In genomic region chr6:26284537-26285142, GRCh38 we compare ENCODE assay signal across 8 cellular contexts.
A peak's percentile ranks its signal among the peaks of the same experiment; 100 is the strongest.
DNase-seq lines count a peak whose midpoint lies in the region; ATAC-seq, FAIRE-seq and TF ChIP-seq lines count a peak whose summit lies in the region.

No MANE protein-coding gene starts in this region.

- H3K27me3 ChIP-seq in BLaER1 (no peaks in the 10 kb centered on the region), SU-DHL-6 (ENCODE audit: low read length) (no peaks in the 10 kb centered on the region), GM12878 (replicated peaks in 1 of 2; ENCODE audit: control insufficient read depth in 2 of 2, insufficient read depth in 2 of 2, low read length in 1 of 2) (no peaks in the 10 kb centered on the region), iPS-20b (ENCODE audit: insufficient read depth, low read length) (no peaks in the 10 kb centered on the region), skeletal muscle tissue (ENCODE audit: control insufficient read depth in 3 of 3, insufficient read depth in 3 of 3, low read length in 3 of 3) (no peaks in the 10 kb centered on the region)

- intact Hi-C loops in GM12878 (cut with micrococcal nuclease; ENCODE audit: unreplicated experiment), result loop anchor here (1.0 to 2.0 kb wide), 3 partner anchors 12 to 68 kb away; a partner anchor contains a TSS

- RAD21 ChIA-PET in GM12878 (lab: Charles Lee; ENCODE audit: unreplicated experiment), result interaction anchor here (0.8 to 3.5 kb wide), 12 partner anchors 12 to 284 kb away, joined by 3 to 43 read pairs (median 6); a partner anchor contains a TSS

- peaks cover 49% of the 10 kb centered on the region for H3F3A ChIP-seq in SU-DHL-6 (ENCODE audit: insufficient read depth)

- H3K4me3 ChIP-seq in BLaER1 (peak overlapping the region; percentile 72), SU-DHL-6 (ENCODE audit: insufficient read depth, low read length, poor library complexity, severe bottlenecking) (peak overlapping the region; percentile 58), GM12878 (peak overlapping the region; percentile 75), iPS-20b (ENCODE audit: low read length) (peak overlapping the region; percentile 92), skeletal muscle tissue (ENCODE audit: low read length in 3 of 3) (peak overlapping the region; percentile 98 to 99 (median 99))

- no peaks in the 10 kb centered on the region for H3K9me2 ChIP-seq in SU-DHL-6 (replicated peaks; ENCODE audit: insufficient read depth, low read length)

- in situ Hi-C loops in GM12878 (cut with MboI), result no loop called here

- CTCF ChIA-PET in GM12878 (lab: Yijun Ruan, JAX), result interaction anchor here (0.6 to 2.8 kb wide), 5 partner anchors 12 to 38 kb away, joined by 3 to 14 read pairs (median 5); a partner anchor contains a TSS

- TF ChIP-seq EP300 in GM12878 (IDR thresholded peaks at IDR 0.05; ENCODE audit: borderline replicate concordance in 1 of 2, control insufficient read depth in 1 of 2, low read depth in 2 of 2, low read length in 2 of 2), result no peak

- 2% methylated on average over 23 of the region's 23 CpGs for WGBS in GM12878 (ENCODE audit: insufficient coverage, insufficient replicate concordance, low lambda C conversion rate, missing lambda C conversion rate)

- no peak for TF ChIP-seq RAD21 in GM12878 (IDR thresholded peaks at IDR 0.05; ENCODE audit: insufficient read depth, low read depth, low read length)

- peaks cover 11% of the 10 kb centered on the region for H3K36me3 ChIP-seq in BLaER1
- H3K36me3 ChIP-seq in SU-DHL-6 (ENCODE audit: low read length), result peaks cover 18% of the 10 kb centered on the region
- no peaks in the 10 kb centered on the region for H3K36me3 ChIP-seq in GM12878 (ENCODE audit: control insufficient read depth in 2 of 2, insufficient read depth in 2 of 2, low read length in 1 of 2)
- no peaks in the 10 kb centered on the region for H3K36me3 ChIP-seq in iPS-20b (ENCODE audit: insufficient read depth, low read depth, low read length)
- H3K36me3 ChIP-seq in skeletal muscle tissue (ENCODE audit: control insufficient read depth in 3 of 3, insufficient read depth in 3 of 3, low read length in 3 of 3), result peaks cover 0 to 7% (median 6%) of the 10 kb centered on the region in 3 donors

- peak; percentile 0; the same call in 1 of the 2 replicates for TF ChIP-seq POLR2A in GM12878 (IDR thresholded peaks at IDR 0.05; ENCODE audit: low read depth, low read length)

- peak overlapping the region; percentile 22 for H2AFZ ChIP-seq in SU-DHL-6 (ENCODE audit: low read depth, low read length, severe bottlenecking)
- peak overlapping the region; percentile 19 for H2AFZ ChIP-seq in GM12878 (ENCODE audit: control insufficient read depth, low read depth, low read length)

- POLR2A ChIA-PET in GM12878 (lab: Charles Lee), result interaction anchor here (0.7 to 5.0 kb wide), 13 partner anchors 9 to 862 kb away, joined by 3 to 74 read pairs (median 4); a partner anchor contains a TSS

- H3K79me2 ChIP-seq in SU-DHL-6 (ENCODE audit: insufficient read depth, low read length), result no peaks in the 10 kb centered on the region
- H3K79me2 ChIP-seq in GM12878 (ENCODE audit: control insufficient read depth, insufficient read depth, low read length), result peaks cover 22% of the 10 kb centered on the region

- H3K9ac ChIP-seq in BLaER1 (peak overlapping the region; percentile 88), SU-DHL-6 (ENCODE audit: low read length) (peak overlapping the region; percentile 75), GM12878 (ENCODE audit: control insufficient read depth, insufficient read depth, low read length) (peak overlapping the region; percentile 91), iPS-20b (ENCODE audit: low read depth, low read length) (peak overlapping the region; percentile 99), skeletal muscle tissue (ENCODE audit: low read depth in 1 of 3, low read length in 3 of 3) (peak overlapping the region; percentile 88 to 94 (median 89))

- peaks cover 25% of the 10 kb centered on the region for H3K4me1 ChIP-seq in BLaER1
- no peaks in the 10 kb centered on the region; the same call in 1 of the 2 replicates for H3K4me1 ChIP-seq in GM12878 (ENCODE audit: control insufficient read depth, insufficient read depth, low read length)
- H3K4me1 ChIP-seq in iPS-20b (ENCODE audit: insufficient read depth, low read length), result no peaks in the 10 kb centered on the region
- H3K4me1 ChIP-seq in skeletal muscle tissue (ENCODE audit: control insufficient read depth in 3 of 3, insufficient read depth in 3 of 3, low read length in 3 of 3), result peaks cover 22 to 28% (median 27%) of the 10 kb centered on the region in 3 donors

- SMC1A ChIA-PET in GM12878 (lab: Charles Lee; ENCODE audit: uncharacterized antibody, unreplicated experiment), result interaction anchor here (0.7 to 4.5 kb wide), 20 partner anchors 11 to 292 kb away, joined by 3 to 49 read pairs (median 4); a partner anchor contains a TSS

- DNase-seq in HUDEP-2 (lab: John Stamatoyannopoulos, UW; ENCODE audit: unreplicated experiment in 76 of 76) (peak in 53 of 76 experiments; percentile 19 to 77 (median 61)), GM12878 (ENCODE audit: low read depth, low spot score) (peak; percentile 47), left lobe of liver (ENCODE audit: low spot score) (no peak)

- no TSS peak for BruUV-seq in GM12878 (replicated peaks; lab: Mats Ljungman, UMichigan)

- H3K9me3 ChIP-seq in BLaER1 (peaks cover 29% of the 10 kb centered on the region), SU-DHL-6 (ENCODE audit: insufficient read depth, low read length) (peaks cover 18% of the 10 kb centered on the region; the same call in 1 of the 2 replicates), GM12878 (replicated peaks; ENCODE audit: control insufficient read depth, insufficient read depth, low read length) (no peaks in the 10 kb centered on the region; the same call in 2 of the 3 replicates), iPS-20b (ENCODE audit: insufficient read depth, low read depth, low read length) (no peaks in the 10 kb centered on the region), skeletal muscle tissue (ENCODE audit: control insufficient read depth in 3 of 3, low read length in 3 of 3) (no peaks in the 10 kb centered on the region)

- H4K20me1 ChIP-seq in BLaER1 (no peaks in the 10 kb centered on the region; the same call in 1 of the 2 replicates), SU-DHL-6 (ENCODE audit: low read depth, low read length) (no peaks in the 10 kb centered on the region), GM12878 (ENCODE audit: control insufficient read depth, insufficient read depth) (no peaks in the 10 kb centered on the region)

- ATAC-seq in GM12878 (peak; percentile 40), GM19035 (IDR thresholded peaks at IDR 0.05; ENCODE audit: unreplicated experiment) (no peak), left lobe of liver (no peak)

- FAIRE-seq in GM12878 (lab: Jason Lieb, UNC), result no peak

- H3K27ac ChIP-seq in BLaER1 (peak overlapping the region; percentile 91), SU-DHL-6 (ENCODE audit: low read depth, low read length) (peak overlapping the region; percentile 93), GM12878 (ENCODE audit: control insufficient read depth, insufficient read depth) (peak overlapping the region; percentile 97), iPS-20b (ENCODE audit: low read length) (peak overlapping the region; percentile 91), skeletal muscle tissue (ENCODE audit: low read depth, low read length) (peak overlapping the region; percentile 94)

- peak overlapping the region; percentile 85 for H3K4me2 ChIP-seq in BLaER1
- H3K4me2 ChIP-seq in SU-DHL-6 (ENCODE audit: low read depth, low read length, poor library complexity, severe bottlenecking), result peak overlapping the region; percentile 90
- peak overlapping the region; percentile 74 for H3K4me2 ChIP-seq in GM12878 (ENCODE audit: control insufficient read depth, insufficient read depth)

- TF ChIP-seq CTCF in SU-DHL-6 (IDR thresholded peaks at IDR 0.05; ENCODE audit: insufficient read depth, low read length, poor library complexity, severe bottlenecking), result no peak
- no peak for TF ChIP-seq CTCF in GM12878 (IDR thresholded peaks at IDR 0.05 in 2 of 3, conservative IDR thresholded peaks at IDR 0.05 in 1 of 3; ENCODE audit: control insufficient read depth in 2 of 3, extremely low read depth in 1 of 3, insufficient read depth in 1 of 3, low read depth in 3 of 3, low read length in 3 of 3)

TF ChIP-seq in GM12878, 131 proteins besides CTCF, POLR2A, EP300 and RAD21 (continues in another document):
- TF ChIP-seq TAF1 (IDR thresholded peaks at IDR 0.05; ENCODE audit: borderline replicate concordance, low read depth, low read length) (peak; percentile 64), CBX3 (IDR thresholded peaks at IDR 0.05; ENCODE audit: borderline replicate concordance, low read depth) (no peak), CEBPB (IDR thresholded peaks at IDR 0.05; ENCODE audit: borderline replicate concordance in 1 of 2, low read depth in 2 of 2, low read length in 2 of 2) (no peak), POU2F2 (IDR thresholded peaks at IDR 0.05; ENCODE audit: borderline replicate concordance, low read depth, low read length) (peak; percentile 5; the same call in 1 of the 3 replicates), YY1 (IDR thresholded peaks at IDR 0.05; ENCODE audit: low read depth, low read length) (peak; percentile 94), RELA (IDR thresholded peaks at IDR 0.05; ENCODE audit: borderline replicate concordance, partially characterized antibody) (no peak), TCF12 (IDR thresholded peaks at IDR 0.05; ENCODE audit: low read depth, low read length) (0 out of 2 replicates have a peak, but pooled peaks have one; percentile 18)
